ENCODE assay signal across 1 cellular context in the genomic region with DNA sequence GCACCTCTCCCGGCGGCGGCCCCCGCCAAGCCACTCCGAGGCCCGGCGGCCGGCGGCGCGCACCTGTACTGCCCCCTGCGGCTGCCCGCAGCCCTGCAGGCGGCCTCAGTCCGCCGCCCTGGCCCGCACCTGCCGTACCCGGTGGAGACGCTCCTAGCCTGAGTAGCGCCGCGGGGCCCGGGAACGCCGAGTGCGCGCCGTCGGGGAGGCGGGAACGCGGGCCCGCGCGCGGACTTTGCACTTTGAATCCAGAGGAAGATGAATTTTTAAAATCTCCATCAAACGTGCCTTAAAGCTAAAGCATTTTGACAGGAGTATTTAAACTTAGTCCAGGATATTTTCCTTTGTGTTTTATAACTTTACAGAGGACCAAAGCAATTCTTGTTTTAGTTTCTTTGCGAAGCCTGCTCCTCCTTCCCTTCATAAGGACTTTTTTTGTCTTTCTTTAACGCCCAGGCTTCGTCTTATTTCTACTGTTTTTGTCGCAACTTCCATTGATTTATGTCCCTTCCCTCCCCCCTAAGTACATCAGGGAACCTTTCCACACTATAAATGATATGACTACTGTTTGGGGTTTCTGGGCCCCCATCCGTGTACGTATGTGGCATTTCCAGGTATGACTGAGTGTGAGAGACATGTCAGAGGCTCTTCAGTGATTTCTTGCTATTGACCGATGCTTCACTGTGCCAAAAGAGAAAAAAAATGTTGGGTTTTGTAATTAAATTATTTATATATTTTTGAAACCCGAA.
TF ChIP-seq lines count a peak whose summit lies in the region.

No MANE protein-coding gene starts in this region.

TF ChIP-seq in HepG2, 621 proteins besides CTCF, POLR2A, EP300 and RAD21 (continued from another document and continues in another):
- peak; percentile 69; the same call in 1 of the 2 replicates for TF ChIP-seq BRD4 (CRISPR knock-in tag; IDR thresholded peaks at IDR 0.05)
- TF ChIP-seq, protein P1, sequence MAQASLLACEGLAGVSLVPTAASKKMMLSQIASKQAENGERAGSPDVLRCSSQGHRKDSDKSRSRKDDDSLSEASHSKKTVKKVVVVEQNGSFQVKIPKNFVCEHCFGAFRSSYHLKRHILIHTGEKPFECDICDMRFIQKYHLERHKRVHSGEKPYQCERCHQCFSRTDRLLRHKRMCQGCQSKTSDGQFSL (CRISPR knock-in tag; IDR thresholded peaks at IDR 0.05): no peak; the same call in 1 of the 2 replicates
- no peak for TF ChIP-seq ZKSCAN5 (CRISPR knock-in tag; IDR thresholded peaks at IDR 0.05)
- TF ChIP-seq ARID3A (IDR thresholded peaks at IDR 0.05; ENCODE audit: low read depth, low read length): 0 out of 2 replicates have a peak, but pooled peaks have one; percentile 9
- no peak for TF ChIP-seq ZNF670 (CRISPR knock-in tag; IDR thresholded peaks at IDR 0.05; ENCODE audit: borderline replicate concordance)
- TF ChIP-seq KLF13 (CRISPR knock-in tag; IDR thresholded peaks at IDR 0.05): no peak
- no peak for TF ChIP-seq RARG (CRISPR knock-in tag; IDR thresholded peaks at IDR 0.05; ENCODE audit: low read depth)
- no peak for TF ChIP-seq ZUFSP (CRISPR knock-in tag; IDR thresholded peaks at IDR 0.05; ENCODE audit: borderline replicate concordance)
- TF ChIP-seq ZNF878 (CRISPR knock-in tag; IDR thresholded peaks at IDR 0.05): no peak; the same call in 1 of the 2 replicates
- TF ChIP-seq MAFF (IDR thresholded peaks at IDR 0.05; ENCODE audit: low read depth, low read length): no peak
- TF ChIP-seq, protein P2, sequence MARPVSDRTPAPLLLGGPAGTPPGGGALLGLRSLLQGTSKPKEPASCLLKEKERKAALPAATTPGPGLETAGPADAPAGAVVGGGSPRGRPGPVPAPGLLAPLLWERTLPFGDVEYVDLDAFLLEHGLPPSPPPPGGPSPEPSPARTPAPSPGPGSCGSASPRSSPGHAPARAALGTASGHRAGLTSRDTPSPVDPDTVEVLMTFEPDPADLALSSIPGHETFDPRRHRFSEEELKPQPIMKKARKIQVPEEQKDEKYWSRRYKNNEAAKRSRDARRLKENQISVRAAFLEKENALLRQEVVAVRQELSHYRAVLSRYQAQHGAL (CRISPR knock-in tag; IDR thresholded peaks at IDR 0.05; ENCODE audit: not compliant biosample characterization): peak; percentile 44
- TF ChIP-seq, protein P3, sequence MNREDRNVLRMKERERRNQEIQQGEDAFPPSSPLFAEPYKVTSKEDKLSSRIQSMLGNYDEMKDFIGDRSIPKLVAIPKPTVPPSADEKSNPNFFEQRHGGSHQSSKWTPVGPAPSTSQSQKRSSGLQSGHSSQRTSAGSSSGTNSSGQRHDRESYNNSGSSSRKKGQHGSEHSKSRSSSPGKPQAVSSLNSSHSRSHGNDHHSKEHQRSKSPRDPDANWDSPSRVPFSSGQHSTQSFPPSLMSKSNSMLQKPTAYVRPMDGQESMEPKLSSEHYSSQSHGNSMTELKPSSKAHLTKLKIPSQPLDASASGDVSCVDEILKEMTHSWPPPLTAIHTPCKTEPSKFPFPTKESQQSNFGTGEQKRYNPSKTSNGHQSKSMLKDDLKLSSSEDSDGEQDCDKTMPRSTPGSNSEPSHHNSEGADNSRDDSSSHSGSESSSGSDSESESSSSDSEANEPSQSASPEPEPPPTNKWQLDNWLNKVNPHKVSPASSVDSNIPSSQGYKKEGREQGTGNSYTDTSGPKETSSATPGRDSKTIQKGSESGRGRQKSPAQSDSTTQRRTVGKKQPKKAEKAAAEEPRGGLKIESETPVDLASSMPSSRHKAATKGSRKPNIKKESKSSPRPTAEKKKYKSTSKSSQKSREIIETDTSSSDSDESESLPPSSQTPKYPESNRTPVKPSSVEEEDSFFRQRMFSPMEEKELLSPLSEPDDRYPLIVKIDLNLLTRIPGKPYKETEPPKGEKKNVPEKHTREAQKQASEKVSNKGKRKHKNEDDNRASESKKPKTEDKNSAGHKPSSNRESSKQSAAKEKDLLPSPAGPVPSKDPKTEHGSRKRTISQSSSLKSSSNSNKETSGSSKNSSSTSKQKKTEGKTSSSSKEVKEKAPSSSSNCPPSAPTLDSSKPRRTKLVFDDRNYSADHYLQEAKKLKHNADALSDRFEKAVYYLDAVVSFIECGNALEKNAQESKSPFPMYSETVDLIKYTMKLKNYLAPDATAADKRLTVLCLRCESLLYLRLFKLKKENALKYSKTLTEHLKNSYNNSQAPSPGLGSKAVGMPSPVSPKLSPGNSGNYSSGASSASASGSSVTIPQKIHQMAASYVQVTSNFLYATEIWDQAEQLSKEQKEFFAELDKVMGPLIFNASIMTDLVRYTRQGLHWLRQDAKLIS (CRISPR knock-in tag; IDR thresholded peaks at IDR 0.05): peak; percentile 96
- TF ChIP-seq FLYWCH1 (CRISPR knock-in tag; IDR thresholded peaks at IDR 0.05): 0 out of 2 replicates have a peak, but pooled peaks have one; percentile 73
- no peak for TF ChIP-seq SUZ12 (IDR thresholded peaks at IDR 0.05; ENCODE audit: low read depth, low read length)
- TF ChIP-seq, protein P4, sequence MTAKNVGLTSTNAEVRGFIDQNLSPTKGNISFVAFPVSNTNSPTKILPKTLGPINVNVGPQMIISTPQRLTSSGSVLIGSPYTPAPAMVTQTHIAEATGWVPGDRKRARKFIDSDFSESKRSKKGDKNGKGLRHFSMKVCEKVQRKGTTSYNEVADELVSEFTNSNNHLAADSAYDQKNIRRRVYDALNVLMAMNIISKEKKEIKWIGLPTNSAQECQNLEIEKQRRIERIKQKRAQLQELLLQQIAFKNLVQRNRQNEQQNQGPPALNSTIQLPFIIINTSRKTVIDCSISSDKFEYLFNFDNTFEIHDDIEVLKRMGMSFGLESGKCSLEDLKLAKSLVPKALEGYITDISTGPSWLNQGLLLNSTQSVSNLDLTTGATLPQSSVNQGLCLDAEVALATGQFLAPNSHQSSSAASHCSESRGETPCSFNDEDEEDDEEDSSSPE (CRISPR knock-in tag; IDR thresholded peaks at IDR 0.05): peak; percentile 93
- no peak for TF ChIP-seq IKZF4 (CRISPR knock-in tag; IDR thresholded peaks at IDR 0.05; ENCODE audit: borderline replicate concordance, low read depth, not compliant biosample characterization)
- no peak for TF ChIP-seq ZNF34 (CRISPR knock-in tag; IDR thresholded peaks at IDR 0.05; ENCODE audit: borderline replicate concordance)
- TF ChIP-seq PHF21A (CRISPR knock-in tag; IDR thresholded peaks at IDR 0.05): peak; percentile 53; the same call in 1 of the 2 replicates
- TF ChIP-seq ZNF432 (CRISPR knock-in tag; IDR thresholded peaks at IDR 0.05; ENCODE audit: borderline replicate concordance): no peak
- no peak for TF ChIP-seq FOXC1 (CRISPR knock-in tag; IDR thresholded peaks at IDR 0.05; ENCODE audit: borderline replicate concordance)
- TF ChIP-seq TFE3 (CRISPR knock-in tag; IDR thresholded peaks at IDR 0.05): no peak
- no peak for TF ChIP-seq ZNF230 (CRISPR knock-in tag; IDR thresholded peaks at IDR 0.05)
- TF ChIP-seq TIGD3 (CRISPR knock-in tag; IDR thresholded peaks at IDR 0.05; ENCODE audit: borderline replicate concordance): no peak
- TF ChIP-seq NCOA2 (CRISPR knock-in tag; IDR thresholded peaks at IDR 0.05): no peak; the same call in 1 of the 2 replicates
- no peak for TF ChIP-seq ZNF362 (CRISPR knock-in tag; IDR thresholded peaks at IDR 0.05; ENCODE audit: borderline replicate concordance)
- TF ChIP-seq GRHL1 (CRISPR knock-in tag; conservative IDR thresholded peaks at IDR 0.05): no peak
- TF ChIP-seq ZNF564 (CRISPR knock-in tag; IDR thresholded peaks at IDR 0.05): 0 out of 2 replicates have a peak, but pooled peaks have one; percentile 39
- TF ChIP-seq FUBP1 (CRISPR knock-in tag; IDR thresholded peaks at IDR 0.05; ENCODE audit: borderline replicate concordance): no peak; the same call in 1 of the 2 replicates
- TF ChIP-seq ZNF256 (CRISPR knock-in tag; conservative IDR thresholded peaks at IDR 0.05): 0 out of 2 replicates have a peak, but pooled peaks have one; percentile 46
- TF ChIP-seq SALL1 (CRISPR knock-in tag; IDR thresholded peaks at IDR 0.05): peak; percentile 79
- TF ChIP-seq MED8 (CRISPR knock-in tag; IDR thresholded peaks at IDR 0.05; ENCODE audit: insufficient replicate concordance): peak; percentile 66
- no peak for TF ChIP-seq TAF15 (IDR thresholded peaks at IDR 0.05; ENCODE audit: low read depth, low read length, poor library complexity, severe bottlenecking)
- no peak for TF ChIP-seq THAP8 (CRISPR knock-in tag; IDR thresholded peaks at IDR 0.05; ENCODE audit: borderline replicate concordance)
